In the genomic region with DNA sequence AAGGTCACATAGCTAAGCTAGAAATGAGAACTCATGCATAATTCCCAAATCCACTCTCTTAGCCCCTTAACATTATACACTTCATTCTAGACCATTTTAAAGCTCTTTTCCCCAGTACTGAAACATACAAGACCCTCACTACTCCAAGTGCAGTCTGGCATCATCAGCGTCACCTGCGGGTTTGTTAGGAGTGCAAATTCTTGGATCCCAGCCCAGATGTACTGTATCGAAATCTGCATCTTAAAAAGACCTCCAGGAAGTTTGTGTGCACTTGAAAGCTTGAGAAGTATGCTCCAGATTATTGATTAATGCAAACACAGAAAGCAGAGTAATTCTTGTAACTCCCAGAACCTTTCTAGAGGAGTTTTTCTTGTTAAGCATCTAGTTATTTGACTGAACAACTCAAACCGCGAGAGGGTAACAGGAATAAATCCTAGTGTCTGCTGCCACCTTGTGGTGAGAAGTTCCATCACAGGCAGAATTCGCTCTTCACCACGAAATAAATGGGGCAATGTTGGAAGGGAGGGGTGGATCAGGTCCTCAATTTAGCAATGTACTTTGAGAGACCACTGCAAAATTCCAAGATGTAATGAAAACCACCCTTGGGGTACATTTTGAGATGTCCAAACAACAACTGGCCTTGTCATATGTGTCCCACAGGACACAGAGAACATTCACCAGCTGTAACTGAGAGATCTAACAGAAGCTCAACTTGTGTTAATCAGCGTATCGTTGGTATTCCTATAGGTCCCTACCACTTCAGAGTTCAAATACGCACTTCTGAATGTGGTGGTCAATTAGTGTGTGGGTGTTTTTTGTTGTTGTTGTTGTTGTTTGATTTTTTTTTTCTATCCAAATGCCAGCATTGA, we compare ENCODE assay signal across 7 cellular contexts.
A peak's percentile ranks its signal among the peaks of the same experiment; 100 is the strongest.
DNase-seq lines count a peak whose midpoint lies in the region; ATAC-seq and TF ChIP-seq lines count a peak whose summit lies in the region.

No MANE protein-coding gene starts in this region.

- peak; percentile 66 for ATAC-seq in HG02571 (IDR thresholded peaks at IDR 0.05; ENCODE audit: unreplicated experiment)

- H3K4me3 ChIP-seq in WI38 (ENCODE audit: low read depth, low read length) (no peak overlapping the region), cardiac fibroblast (replicated peaks in 1 of 2; ENCODE audit: low read depth in 2 of 2, low read length in 2 of 2) (no peak overlapping the region)

- TF ChIP-seq CTCF in GM12874 (IDR thresholded peaks at IDR 0.05; ENCODE audit: insufficient read depth, low read depth, low read length), result peak; percentile 70
- peak; percentile 61 for TF ChIP-seq CTCF in WI38 (IDR thresholded peaks at IDR 0.05; ENCODE audit: low read depth, low read length)
- TF ChIP-seq CTCF in cardiac fibroblast (IDR thresholded peaks at IDR 0.05; ENCODE audit: low read depth, low read length), result peak; percentile 80

- DNase-seq in NCI-H2029 (lab: John Stamatoyannopoulos, UW) (peak; percentile 33), cardiac fibroblast (ENCODE audit: low read depth in 2 of 2) (peak; percentile 71 to 74), kidney tubule cell (ENCODE audit: low spot score) (peak; percentile 55)
- DNase-seq in stimulated activated CD4-positive, alpha-beta T cell treated with anti-CD3 and anti-CD28 coated beads, Interleukin-4, amount 100 ng/mL, for 48 hours (ENCODE audit: low read depth in 2 of 2), result peak; percentile 38 to 61
